In the genomic region with DNA sequence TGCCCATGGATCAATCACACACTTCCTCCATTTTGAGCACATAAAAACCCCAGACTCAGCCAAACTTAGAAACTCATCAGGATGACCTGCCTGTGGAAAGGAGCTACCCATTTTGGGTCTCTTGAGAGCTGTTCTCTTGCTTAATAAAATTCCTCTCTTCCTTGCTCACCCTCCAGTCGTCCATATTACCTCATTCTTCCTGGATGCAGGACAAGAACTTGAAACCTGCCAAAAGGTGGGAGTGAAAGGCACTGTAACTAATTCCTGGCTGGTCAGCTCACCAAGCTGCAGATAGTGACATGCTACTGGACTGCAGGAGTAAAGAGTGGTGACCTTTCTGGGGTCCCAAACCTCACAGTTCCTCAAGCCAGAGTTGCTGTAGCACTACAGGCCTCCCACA, we compare ENCODE assay signal across 17 cellular contexts.
"Had no signal": no experiment of that assay in that cellular context is flagged by ENCODE, and none has a peak within 500 bp of the region (broad histone marks: within the 10 kb centered on the region; RNA-seq: fewer than 3 reads in every experiment).

No MANE protein-coding gene starts in this region.

- H3K4me3 ChIP-seq: coronary artery, prostate gland had no signal

- ATAC-seq: activated CD4-positive, alpha-beta T cell treated with anti-CD3 and anti-CD28 coated beads for 36 hours; left lobe of liver; sciatic nerve; T-cell had no signal

- H3K27ac ChIP-seq: coronary artery, prostate gland, VCaP had no signal

- H3K9me3 ChIP-seq: prostate gland had no signal

- H3K36me3 ChIP-seq: prostate gland had no signal

- H3K4me1 ChIP-seq: prostate gland had no signal

- DNase-seq: activated CD4-positive, alpha-beta memory T cell treated with anti-CD3 and anti-CD28 coated beads, Interleukin-2, amount 10 ng/mL, durations not matched to agents 7 days and 5 days; activated CD4-positive, alpha-beta T cell treated with anti-CD3 and anti-CD28 coated beads for 36 hours; activated gamma-delta T cell; activated T-cell treated with anti-CD3 and anti-CD28 coated beads, Interleukin-2, amount 50 U/mL, for 48 hours; aorta; effector CD4-positive, alpha-beta T cell; head of caudate nucleus; occipital lobe; stimulated activated CD4-positive, alpha-beta T cell treated with anti-CD3 and anti-CD28 coated beads, Interleukin-12 subunit alpha, Interleukin-12 subunit beta, amount 100 ng/mL, for 4 hours; stimulated activated naive CD4-positive, alpha-beta T cell treated with Interleukin-2 at 50 U/mL for 16 hours; T-cell; T1000 had no signal
